Comparison of ENCODE assay signal across 11 cellular contexts in the genomic region with DNA sequence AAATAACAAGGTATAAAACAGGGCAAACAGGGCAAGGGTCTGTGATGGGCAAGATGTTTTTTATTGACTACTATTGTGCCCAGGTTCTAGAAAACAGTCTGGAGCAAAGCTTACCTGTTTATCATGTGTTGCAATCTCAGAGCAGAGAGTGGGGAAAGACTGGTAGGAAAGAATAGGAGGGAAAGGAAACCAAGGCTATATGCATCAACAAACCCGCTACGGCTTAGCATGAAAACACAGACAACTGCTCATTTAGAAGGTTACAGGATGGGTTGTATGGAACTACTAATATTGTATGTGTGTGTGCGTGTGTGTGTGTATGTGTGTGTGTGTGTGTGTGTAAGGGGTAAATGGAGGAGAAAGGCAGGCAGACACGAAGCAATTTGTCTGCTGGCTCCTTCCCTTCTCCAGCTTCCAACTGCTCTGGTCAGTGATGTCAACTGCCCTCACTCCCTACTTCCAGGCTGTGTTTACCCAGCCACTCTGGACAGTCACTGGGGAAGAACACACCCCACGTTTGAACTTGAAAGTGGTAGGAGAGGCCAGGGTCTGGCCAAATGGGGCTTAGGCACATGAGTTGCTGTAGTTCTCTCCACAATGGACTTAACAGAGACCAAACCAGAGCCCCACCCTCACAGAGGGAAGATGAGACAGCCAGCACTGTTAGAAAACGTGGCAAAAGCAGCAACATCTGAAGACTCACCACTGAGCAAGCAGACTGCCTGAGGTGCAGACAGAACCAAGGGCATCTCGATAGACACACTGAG. TPM values are rescaled to one million over a fixed set of nuclear protein-coding genes. Genes with fewer than 3 reads are reported as not detected.
DNase-seq lines count a peak whose midpoint lies in the region; ATAC-seq and TF ChIP-seq lines count a peak whose summit lies in the region.
"Had no signal": no experiment of that assay in that cellular context is flagged by ENCODE, and none has a peak within 500 bp of the region (broad histone marks: within the 10 kb centered on the region; RNA-seq: fewer than 3 reads in every experiment).

No MANE protein-coding gene starts in this region.

- DNase-seq in D341Med (ENCODE audit: low spot score) (peak; percentile 62), SHP77 treated with DMSO at 0.1 percent for 48 hours (lab: John Stamatoyannopoulos, UW) (peak; percentile 42), fibroblast of villous mesenchyme (ENCODE audit: low read depth) (peak; percentile 33), nephron progenitor cell (no peak), cerebellar cortex (ENCODE audit: low spot score) (no peak), NCI-H187 (lab: John Stamatoyannopoulos, UW) (no peak), UCSD-AML1 (lab: John Stamatoyannopoulos, UW; ENCODE audit: unreplicated experiment) (no peak)
- DNase-seq: activated gamma-delta T cell treated with Interleukin-2 at 50 U/mL for 16 hours; erythroblast; stimulated activated CD4-positive, alpha-beta T cell treated with anti-CD3 and anti-CD28 coated beads, Interleukin-2, amount 100 ng/mL, for 24 hours had no signal

- ATAC-seq in GM19452 (IDR thresholded peaks at IDR 0.05; ENCODE audit: unreplicated experiment), result no peak

- peaks cover 19% of the 10 kb centered on the region for H3K4me1 Mint-ChIP-seq in nephron progenitor cell

- TF ChIP-seq CTCF in fibroblast of villous mesenchyme (IDR thresholded peaks at IDR 0.05; ENCODE audit: insufficient read depth, low read depth, low read length), result no peak
- no peak for TF ChIP-seq CTCF in nephron progenitor cell (IDR thresholded peaks at IDR 0.05)

- no peaks in the 10 kb centered on the region for H3K36me3 Mint-ChIP-seq in nephron progenitor cell (ENCODE audit: low read depth)

- H3K9me3 Mint-ChIP-seq in nephron progenitor cell, result no peaks in the 10 kb centered on the region

- H3K27me3 Mint-ChIP-seq in nephron progenitor cell (ENCODE audit: low read depth, poor library complexity), result no peaks in the 10 kb centered on the region

- H3K4me3 Mint-ChIP-seq in nephron progenitor cell, result no peak overlapping the region

- H3K27ac Mint-ChIP-seq in nephron progenitor cell, result peak overlapping the region; percentile 39

- no peak overlapping the region for H3K4me3 ChIP-seq in fibroblast of villous mesenchyme (ENCODE audit: low read depth, low read length)

RNA-seq across cellular contexts. Expression of a gene that starts 47.0 kb away (rescaled TPM):
- 8.2 and 11.3 TPM in 2 replicates for total RNA-seq in fibroblast of villous mesenchyme

Comparison
In these comparisons a context has a peak if more than half of its experiments do, and no peak if none do; other contexts are left out.
1. DNase-seq: peak in D341Med (single experiment), SHP77 treated with DMSO at 0.1 percent for 48 hours (single experiment) and fibroblast of villous mesenchyme (single experiment); none in nephron progenitor cell (single experiment), cerebellar cortex (single experiment), NCI-H187 (0 of 2) and UCSD-AML1 (single experiment).